1 cellular context compared by ENCODE assay signal in genomic region chr17:49456172-49456965, GRCh38.
TF ChIP-seq lines count a peak whose summit lies in the region.

No MANE protein-coding gene starts in this region.

TF ChIP-seq in IMR-90, 13 proteins besides CTCF, POLR2A, EP300 and RAD21 (continued from another document):
- TF ChIP-seq USF2 (IDR thresholded peaks at IDR 0.05; ENCODE audit: low read depth, low read length) (no peak), RFX5 (IDR thresholded peaks at IDR 0.05; ENCODE audit: low read depth, low read length) (no peak)
